ENCODE assay signal across 1 cellular context in the genomic region with DNA sequence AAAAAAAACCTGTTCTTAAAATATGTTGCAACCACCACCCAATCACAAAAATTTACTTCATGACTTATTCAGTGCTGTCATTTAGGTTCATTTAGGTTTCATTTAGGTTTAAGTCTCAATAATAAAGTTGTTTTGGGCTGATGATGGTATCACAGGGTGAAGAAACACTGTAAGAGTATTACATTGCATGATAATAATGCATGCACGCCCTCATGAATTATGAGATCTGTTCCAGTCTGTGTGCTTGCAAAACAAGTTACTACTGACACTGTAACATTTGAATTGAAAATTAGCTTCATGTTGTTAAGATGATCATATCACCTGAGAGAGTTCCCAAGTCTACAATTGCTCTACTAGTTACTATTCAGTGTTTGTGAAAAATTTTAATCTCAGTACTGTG.
TF ChIP-seq lines count a peak whose summit lies in the region.

Gene AADACL2, plus strand, starts transcription at position 315 of the 400 bp plus-strand sequence. CDS start 109 bp downstream, outside the sequence.

TF ChIP-seq in K562, 482 proteins besides CTCF, POLR2A, EP300 and RAD21:
- TF ChIP-seq TAL1 (IDR thresholded peaks at IDR 0.05) = no peak
- TF ChIP-seq, protein P1, sequence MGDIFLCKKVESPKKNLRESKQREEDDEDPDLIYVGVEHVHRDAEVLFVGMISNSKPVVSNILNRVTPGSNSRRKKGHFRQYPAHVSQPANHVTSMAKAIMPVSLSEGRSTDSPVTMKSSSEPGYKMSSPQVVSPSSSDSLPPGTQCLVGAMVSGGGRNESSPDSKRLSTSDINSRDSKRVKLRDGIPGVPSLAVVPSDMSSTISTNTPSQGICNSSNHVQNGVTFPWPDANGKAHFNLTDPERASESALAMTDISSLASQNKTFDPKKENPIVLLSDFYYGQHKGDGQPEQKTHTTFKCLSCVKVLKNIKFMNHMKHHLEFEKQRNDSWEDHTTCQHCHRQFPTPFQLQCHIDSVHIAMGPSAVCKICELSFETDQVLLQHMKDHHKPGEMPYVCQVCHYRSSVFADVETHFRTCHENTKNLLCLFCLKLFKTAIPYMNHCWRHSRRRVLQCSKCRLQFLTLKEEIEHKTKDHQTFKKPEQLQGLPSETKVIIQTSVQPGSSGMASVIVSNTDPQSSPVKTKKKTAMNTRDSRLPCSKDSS (IDR thresholded peaks at IDR 0.05; ENCODE audit: low read depth, partially characterized antibody) = no peak
- no peak for TF ChIP-seq ZNF239 (CRISPR knock-in tag; IDR thresholded peaks at IDR 0.05)
- no peak for TF ChIP-seq RB1 (IDR thresholded peaks at IDR 0.05; ENCODE audit: low read depth)
- TF ChIP-seq ZBTB12 (CRISPR knock-in tag; IDR thresholded peaks at IDR 0.05) = no peak
- no peak for TF ChIP-seq U2AF1 (optimal IDR thresholded peaks at IDR 0.05; ENCODE audit: low read depth, low read length)
- TF ChIP-seq ELF4 (CRISPR knock-in tag; IDR thresholded peaks at IDR 0.05) = no peak
- TF ChIP-seq CBX2 (IDR thresholded peaks at IDR 0.05; ENCODE audit: insufficient read depth, low read length, poor library complexity, severe bottlenecking) = no peak
- TF ChIP-seq, protein P2, sequence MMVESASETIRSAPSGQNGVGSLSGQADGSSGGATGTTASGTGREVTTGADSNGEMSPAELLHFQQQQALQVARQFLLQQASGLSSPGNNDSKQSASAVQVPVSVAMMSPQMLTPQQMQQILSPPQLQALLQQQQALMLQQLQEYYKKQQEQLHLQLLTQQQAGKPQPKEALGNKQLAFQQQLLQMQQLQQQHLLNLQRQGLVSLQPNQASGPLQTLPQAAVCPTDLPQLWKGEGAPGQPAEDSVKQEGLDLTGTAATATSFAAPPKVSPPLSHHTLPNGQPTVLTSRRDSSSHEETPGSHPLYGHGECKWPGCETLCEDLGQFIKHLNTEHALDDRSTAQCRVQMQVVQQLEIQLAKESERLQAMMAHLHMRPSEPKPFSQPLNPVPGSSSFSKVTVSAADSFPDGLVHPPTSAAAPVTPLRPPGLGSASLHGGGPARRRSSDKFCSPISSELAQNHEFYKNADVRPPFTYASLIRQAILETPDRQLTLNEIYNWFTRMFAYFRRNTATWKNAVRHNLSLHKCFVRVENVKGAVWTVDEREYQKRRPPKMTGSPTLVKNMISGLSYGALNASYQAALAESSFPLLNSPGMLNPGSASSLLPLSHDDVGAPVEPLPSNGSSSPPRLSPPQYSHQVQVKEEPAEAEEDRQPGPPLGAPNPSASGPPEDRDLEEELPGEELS (CRISPR knock-in tag; IDR thresholded peaks at IDR 0.05; ENCODE audit: borderline replicate concordance) = no peak
- no peak for TF ChIP-seq TFAM (CRISPR knock-in tag; conservative IDR thresholded peaks at IDR 0.05)
- TF ChIP-seq PBX2 (CRISPR knock-in tag; IDR thresholded peaks at IDR 0.05; ENCODE audit: low read depth) = no peak
- no peak for TF ChIP-seq PBX2 (tag; conservative IDR thresholded peaks at IDR 0.05; ENCODE audit: low read depth)
- TF ChIP-seq, protein P3, sequence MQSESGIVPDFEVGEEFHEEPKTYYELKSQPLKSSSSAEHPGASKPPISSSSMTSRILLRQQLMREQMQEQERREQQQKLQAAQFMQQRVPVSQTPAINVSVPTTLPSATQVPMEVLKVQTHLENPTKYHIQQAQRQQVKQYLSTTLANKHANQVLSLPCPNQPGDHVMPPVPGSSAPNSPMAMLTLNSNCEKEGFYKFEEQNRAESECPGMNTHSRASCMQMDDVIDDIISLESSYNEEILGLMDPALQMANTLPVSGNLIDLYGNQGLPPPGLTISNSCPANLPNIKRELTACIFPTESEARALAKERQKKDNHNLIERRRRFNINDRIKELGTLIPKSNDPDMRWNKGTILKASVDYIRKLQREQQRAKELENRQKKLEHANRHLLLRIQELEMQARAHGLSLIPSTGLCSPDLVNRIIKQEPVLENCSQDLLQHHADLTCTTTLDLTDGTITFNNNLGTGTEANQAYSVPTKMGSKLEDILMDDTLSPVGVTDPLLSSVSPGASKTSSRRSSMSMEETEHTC (IDR thresholded peaks at IDR 0.05) = no peak
